Comparison of ENCODE assay signal across 15 cellular contexts in the genomic region with DNA sequence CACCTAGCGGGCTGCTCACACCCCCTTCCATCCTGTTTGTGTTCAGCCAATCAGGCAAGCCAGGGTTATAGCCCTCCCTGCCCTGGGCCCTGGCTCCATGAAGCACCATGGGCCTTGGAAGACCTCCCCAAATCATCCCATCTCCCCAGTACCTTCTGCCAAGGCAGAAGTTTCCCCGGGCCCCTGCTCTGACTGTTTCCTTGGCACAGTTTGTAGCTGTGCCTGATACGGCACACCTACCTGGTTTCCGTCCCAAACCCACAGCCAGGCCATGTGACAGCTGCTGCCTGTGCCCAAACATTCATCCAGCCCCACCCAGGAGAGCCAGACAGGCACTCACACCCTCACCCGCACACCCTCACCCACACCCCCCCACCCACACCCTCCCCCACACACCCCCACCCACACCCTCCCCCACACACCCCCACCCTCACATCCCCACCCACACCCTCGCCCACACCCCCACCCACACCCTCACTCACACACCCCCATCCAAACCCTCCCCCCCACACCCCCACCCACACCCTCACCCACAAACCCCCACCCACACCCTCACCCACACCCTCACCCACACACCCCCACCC. TPM values are rescaled to one million over a fixed set of nuclear protein-coding genes. Genes with fewer than 3 reads are reported as not detected.
DNase-seq lines count a peak whose midpoint lies in the region; ATAC-seq and TF ChIP-seq lines count a peak whose summit lies in the region.
"Not testable (repeated sequence)": the region's sequence is repeated elsewhere in the genome, so short reads cannot be mapped to it uniquely, and the experiment has no call there.
"Had no signal": no experiment of that assay in that cellular context is flagged by ENCODE, and none has a peak within 500 bp of the region (broad histone marks: within the 10 kb centered on the region; RNA-seq: fewer than 3 reads in every experiment).

No MANE protein-coding gene starts in this region.

- peak in 7 of 10 experiments; percentile 5 to 47 (median 25) for DNase-seq in CD4-positive, alpha-beta T cell
- peak in 14 of 34 experiments; percentile 2 to 50 (median 16) for DNase-seq in T-cell
- peak; percentile 14 for DNase-seq in activated CD4-positive, alpha-beta T cell treated with anti-CD3 and anti-CD28 coated beads, Interleukin-2, amount 10 ng/mL, durations not matched to agents 7 days and 5 days
- DNase-seq in activated T-cell treated with anti-CD3 and anti-CD28 coated beads, Interleukin-2, amount 50 U/mL, for 24 hours; effector memory CD8-positive, alpha-beta T cell: not testable (repeated sequence)
- peak; percentile 43 for DNase-seq in activated naive CD4-positive, alpha-beta T cell treated with anti-CD3 and anti-CD28 coated beads, Interleukin-2, amount 10 ng/mL, durations not matched to agents 7 days and 5 days
- DNase-seq in naive thymus-derived CD8-positive, alpha-beta T cell, result peak in 3 of 10 donors; percentile 24 to 78 (median 25)

- H3K27me3 Mint-ChIP-seq in CD4-positive, alpha-beta T cell; T-cell; activated CD4-positive, alpha-beta T cell treated with anti-CD3 and anti-CD28 coated beads, Interleukin-2, amount 10 ng/mL, durations not matched to agents 7 days and 5 days; activated T-cell treated with anti-CD3 and anti-CD28 coated beads, Interleukin-2, amount 50 U/mL, for 24 hours; activated naive CD4-positive, alpha-beta T cell treated with anti-CD3 and anti-CD28 coated beads, Interleukin-2, amount 10 ng/mL, durations not matched to agents 7 days and 5 days; effector memory CD8-positive, alpha-beta T cell; naive thymus-derived CD8-positive, alpha-beta T cell: not testable (repeated sequence)

- CTCF ChIA-PET in CD4-positive, alpha-beta T cell (lab: Charles Lee); T-cell (lab: Charles Lee); activated CD4-positive, alpha-beta T cell treated with anti-CD3 and anti-CD28 coated beads, Interleukin-2, amount 10 ng/mL, durations not matched to agents 7 days and 5 days (lab: Charles Lee); activated naive CD4-positive, alpha-beta T cell treated with anti-CD3 and anti-CD28 coated beads, Interleukin-2, amount 10 ng/mL, durations not matched to agents 7 days and 5 days (lab: Charles Lee): not testable (repeated sequence)

- TF ChIP-seq CTCF in CD4-positive, alpha-beta T cell (IDR thresholded peaks at IDR 0.05), result not testable (repeated sequence)

- H3K36me3 Mint-ChIP-seq in CD4-positive, alpha-beta T cell (ENCODE audit: low read depth); T-cell; activated CD4-positive, alpha-beta T cell treated with anti-CD3 and anti-CD28 coated beads, Interleukin-2, amount 10 ng/mL, durations not matched to agents 7 days and 5 days (ENCODE audit: low read depth); activated T-cell treated with anti-CD3 and anti-CD28 coated beads, Interleukin-2, amount 50 U/mL, for 24 hours (ENCODE audit: low read depth); activated naive CD4-positive, alpha-beta T cell treated with anti-CD3 and anti-CD28 coated beads, Interleukin-2, amount 10 ng/mL, durations not matched to agents 7 days and 5 days; effector memory CD8-positive, alpha-beta T cell (ENCODE audit: insufficient read depth); naive thymus-derived CD8-positive, alpha-beta T cell: not testable (repeated sequence)

- H3K27ac ChIP-seq in CD4-positive, alpha-beta T cell (ENCODE audit: low read depth, low read length), result not testable (repeated sequence)

- intact Hi-C loops in CD4-positive, alpha-beta T cell (cut with DNase I, micrococcal nuclease), result not testable (repeated sequence)

- POLR2A ChIA-PET in CD4-positive, alpha-beta T cell (lab: Charles Lee); T-cell (lab: Charles Lee); activated CD4-positive, alpha-beta T cell treated with anti-CD3 and anti-CD28 coated beads, Interleukin-2, amount 10 ng/mL, durations not matched to agents 7 days and 5 days (lab: Charles Lee); naive thymus-derived CD8-positive, alpha-beta T cell (lab: Charles Lee): not testable (repeated sequence)

- ATAC-seq in CD4-positive, alpha-beta T cell (ENCODE audit: poor library complexity), result peak; percentile 72
- peak; percentile 62 to 77 (median 74) for ATAC-seq in T-cell (replicated peaks in 1 of 4)
- peak; percentile 61 for ATAC-seq in effector memory CD8-positive, alpha-beta T cell (replicated peaks)
- peak; percentile 70 to 72 for ATAC-seq in naive thymus-derived CD8-positive, alpha-beta T cell

- H3K4me3 Mint-ChIP-seq in CD4-positive, alpha-beta T cell; T-cell; activated CD4-positive, alpha-beta T cell treated with anti-CD3 and anti-CD28 coated beads, Interleukin-2, amount 10 ng/mL, durations not matched to agents 7 days and 5 days; activated T-cell treated with anti-CD3 and anti-CD28 coated beads, Interleukin-2, amount 50 U/mL, for 24 hours; activated naive CD4-positive, alpha-beta T cell treated with anti-CD3 and anti-CD28 coated beads, Interleukin-2, amount 10 ng/mL, durations not matched to agents 7 days and 5 days; effector memory CD8-positive, alpha-beta T cell: not testable (repeated sequence)
- peak overlapping the region in 4 of 10 donors; percentile 32 to 49 (median 39) for H3K4me3 Mint-ChIP-seq in naive thymus-derived CD8-positive, alpha-beta T cell

- H3K4me1 Mint-ChIP-seq in CD4-positive, alpha-beta T cell (ENCODE audit: low read depth); T-cell; activated CD4-positive, alpha-beta T cell treated with anti-CD3 and anti-CD28 coated beads, Interleukin-2, amount 10 ng/mL, durations not matched to agents 7 days and 5 days; activated T-cell treated with anti-CD3 and anti-CD28 coated beads, Interleukin-2, amount 50 U/mL, for 24 hours (ENCODE audit: low read depth); activated naive CD4-positive, alpha-beta T cell treated with anti-CD3 and anti-CD28 coated beads, Interleukin-2, amount 10 ng/mL, durations not matched to agents 7 days and 5 days; effector memory CD8-positive, alpha-beta T cell (ENCODE audit: low read depth in 2 of 2); naive thymus-derived CD8-positive, alpha-beta T cell: not testable (repeated sequence)

- not testable (repeated sequence) for H3K27ac Mint-ChIP-seq in CD4-positive, alpha-beta T cell; T-cell; activated CD4-positive, alpha-beta T cell treated with anti-CD3 and anti-CD28 coated beads, Interleukin-2, amount 10 ng/mL, durations not matched to agents 7 days and 5 days; effector memory CD8-positive, alpha-beta T cell
- H3K27ac Mint-ChIP-seq in activated T-cell treated with anti-CD3 and anti-CD28 coated beads, Interleukin-2, amount 50 U/mL, for 24 hours, result peak overlapping the region; percentile 26
- peak overlapping the region; percentile 58 for H3K27ac Mint-ChIP-seq in activated naive CD4-positive, alpha-beta T cell treated with anti-CD3 and anti-CD28 coated beads, Interleukin-2, amount 10 ng/mL, durations not matched to agents 7 days and 5 days
- H3K27ac Mint-ChIP-seq in naive thymus-derived CD8-positive, alpha-beta T cell, result peak overlapping the region in 3 of 10 donors; percentile 35 to 86 (median 83)

- not testable (repeated sequence) for H3K9me3 Mint-ChIP-seq in CD4-positive, alpha-beta T cell; T-cell; activated CD4-positive, alpha-beta T cell treated with anti-CD3 and anti-CD28 coated beads, Interleukin-2, amount 10 ng/mL, durations not matched to agents 7 days and 5 days; activated T-cell treated with anti-CD3 and anti-CD28 coated beads, Interleukin-2, amount 50 U/mL, for 24 hours; activated naive CD4-positive, alpha-beta T cell treated with anti-CD3 and anti-CD28 coated beads, Interleukin-2, amount 10 ng/mL, durations not matched to agents 7 days and 5 days; effector memory CD8-positive, alpha-beta T cell; naive thymus-derived CD8-positive, alpha-beta T cell

- H3K9me3 ChIP-seq in CD4-positive, alpha-beta T cell (ENCODE audit: control insufficient read depth, low read length), result not testable (repeated sequence)

- not testable (repeated sequence) for H3K27me3 ChIP-seq in CD4-positive, alpha-beta T cell (ENCODE audit: control insufficient read depth, insufficient read depth, low read length)

RNA-seq across cellular contexts. Expression of a gene that starts 29.6 kb away (rescaled TPM):
- 100 to 1,000 TPM; 106 to 115 TPM for total RNA-seq in CD4-positive, alpha-beta T cell
- total RNA-seq in T-cell, result 10 to 100 TPM; 74.4 to 99.4 (median 93.8) TPM
- 1 to 10 TPM; 8.4 to 8.8 TPM for total RNA-seq in activated CD4-positive, alpha-beta T cell treated with anti-CD3 and anti-CD28 coated beads, Interleukin-2, amount 10 ng/mL, durations not matched to agents 7 days and 5 days
- 100 to 1,000 TPM; 116 to 117 TPM for total RNA-seq in naive thymus-derived CD8-positive, alpha-beta T cell
- polyA plus RNA-seq in naive thymus-derived CD8-positive, alpha-beta T cell, result 1 to 10 TPM in 2 of 3 donors, under 1 TPM in 1; 0.60 to 1.8 (median 1.6) TPM
- total RNA-seq: A172, Caco-2, H1, HepG2, HT-29, K562, LHCN-M2 had no signal
- polyA plus RNA-seq: AG04450, H1, HepG2 had no signal

Comparison
In these comparisons a context has a peak if more than half of its experiments do, and no peak if none do; other contexts are left out.
1. RNA of a gene that starts 29.6 kb away (total RNA-seq): 116 to 117 TPM in naive thymus-derived CD8-positive, alpha-beta T cell, 106 to 115 TPM in CD4-positive, alpha-beta T cell and 74.4 to 99.4 TPM in T-cell; 8.4 to 8.8 TPM in activated CD4-positive, alpha-beta T cell treated with anti-CD3 and anti-CD28 coated beads, Interleukin-2, amount 10 ng/mL, durations not matched to agents 7 days and 5 days; every median in the first group is over 4 times any median in the second.
2. Peak in every context shown above with its lines, with median percentiles within 50 percentile points of each other: ATAC-seq.